In the genomic region with DNA sequence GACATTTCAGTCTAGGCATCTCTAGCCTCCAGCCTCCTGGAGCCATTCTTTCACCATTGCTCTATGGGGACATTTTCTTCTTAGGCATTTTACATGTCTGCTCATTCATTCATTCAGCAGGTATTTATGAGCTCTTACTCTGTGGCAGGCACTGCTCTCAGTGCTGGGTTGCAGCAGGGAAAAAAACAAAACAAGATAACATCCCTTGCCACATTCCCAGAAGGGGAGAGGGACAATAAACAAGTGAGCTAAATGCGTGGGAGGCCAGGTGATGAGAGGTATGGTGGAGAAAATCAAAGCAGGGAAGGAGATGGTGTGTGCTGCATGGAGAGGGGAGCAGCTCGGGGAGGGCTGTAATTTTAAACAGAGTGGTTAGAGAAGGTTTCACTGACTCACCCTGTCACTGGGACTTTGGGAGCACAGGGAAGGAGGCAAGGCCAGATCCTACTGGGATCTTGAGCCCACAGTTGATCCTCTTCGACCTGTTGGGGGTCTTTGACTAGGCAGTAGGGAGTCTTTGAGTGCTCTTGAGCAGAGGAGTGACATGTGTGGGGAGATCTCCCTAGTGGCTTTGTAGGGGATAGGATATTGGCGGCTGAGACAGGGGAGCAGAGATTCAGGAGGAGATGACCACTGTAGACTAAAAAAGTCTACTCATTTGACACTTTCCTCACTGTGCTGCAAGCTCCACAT, we compare ENCODE assay signal across 18 cellular contexts. TPM values are rescaled to one million over a fixed set of nuclear protein-coding genes. Genes with fewer than 3 reads are reported as not detected.
DNase-seq lines count a peak whose midpoint lies in the region; ATAC-seq, FAIRE-seq and TF ChIP-seq lines count a peak whose summit lies in the region.
"Had no signal": no experiment of that assay in that cellular context is flagged by ENCODE, and none has a peak within 500 bp of the region (broad histone marks: within the 10 kb centered on the region; RNA-seq: fewer than 3 reads in every experiment).

No MANE protein-coding gene starts in this region.

- H3K4me3 Mint-ChIP-seq in activated CD4-positive, alpha-beta T cell treated with anti-CD3 and anti-CD28 coated beads, Interleukin-2, amount 10 ng/mL, durations not matched to agents 7 days and 5 days = no peak overlapping the region
- no peak overlapping the region for H3K4me3 Mint-ChIP-seq in activated CD4-positive, alpha-beta T cell treated with anti-CD3 and anti-CD28 coated beads for 36 hours
- H3K4me3 Mint-ChIP-seq in activated T-helper 1 cell treated with anti-CD3 and anti-CD28 coated beads, Interleukin-12 subunit alpha, Interleukin-12 subunit beta, Interleukin-2, Interleukin-4 antibody, amounts not matched to agents 30 ng/mL and 10 ng/mL and 1 ng/mL, durations not matched to agents 14 hours and 24 hours and 36 hours = no peak overlapping the region
- H3K4me3 Mint-ChIP-seq: CD4-positive, alpha-beta T cell; immature natural killer cell; neural crest cell had no signal

- CTCF ChIA-PET in activated CD4-positive, alpha-beta T cell treated with anti-CD3 and anti-CD28 coated beads, Interleukin-2, amount 10 ng/mL, durations not matched to agents 7 days and 5 days (lab: Charles Lee) = interaction anchor here (1.7 to 8.9 kb wide), 4 partner anchors 7 to 109 kb away, joined by 4 to 51 read pairs (median 27); no protein-coding TSS in a partner anchor
- CTCF ChIA-PET in activated CD4-positive, alpha-beta T cell treated with anti-CD3 and anti-CD28 coated beads for 36 hours (lab: Charles Lee) = interaction anchor here (0.7 to 1.7 kb wide), 3 partner anchors 9 to 743 kb away, joined by 3 to 5 read pairs (median 3); no protein-coding TSS in a partner anchor

- H3K4me3 ChIP-seq in fibroblast of villous mesenchyme (ENCODE audit: low read depth, low read length) = no peak overlapping the region

- H3K27me3 Mint-ChIP-seq in activated CD4-positive, alpha-beta T cell treated with anti-CD3 and anti-CD28 coated beads, Interleukin-2, amount 10 ng/mL, durations not matched to agents 7 days and 5 days = no peaks in the 10 kb centered on the region
- H3K27me3 Mint-ChIP-seq in activated CD4-positive, alpha-beta T cell treated with anti-CD3 and anti-CD28 coated beads for 36 hours = no peaks in the 10 kb centered on the region
- no peaks in the 10 kb centered on the region for H3K27me3 Mint-ChIP-seq in activated T-helper 1 cell treated with anti-CD3 and anti-CD28 coated beads, Interleukin-12 subunit alpha, Interleukin-12 subunit beta, Interleukin-2, Interleukin-4 antibody, amounts not matched to agents 30 ng/mL and 10 ng/mL and 1 ng/mL, durations not matched to agents 14 hours and 24 hours and 36 hours (ENCODE audit: insufficient read depth)
- H3K27me3 Mint-ChIP-seq: CD4-positive, alpha-beta T cell had no signal

- TF ChIP-seq CTCF in fibroblast of villous mesenchyme (IDR thresholded peaks at IDR 0.05; ENCODE audit: insufficient read depth, low read depth, low read length) = no peak

- POLR2A ChIA-PET in activated CD4-positive, alpha-beta T cell treated with anti-CD3 and anti-CD28 coated beads, Interleukin-2, amount 10 ng/mL, durations not matched to agents 7 days and 5 days (lab: Charles Lee) = no interaction called here
- POLR2A ChIA-PET in activated CD4-positive, alpha-beta T cell treated with anti-CD3 and anti-CD28 coated beads for 36 hours (lab: Charles Lee) = interaction anchor here (0.6 kb wide), 1 partner anchor 21 kb away, joined by 4 read pairs; no protein-coding TSS in a partner anchor

- DNase-seq in activated CD4-positive, alpha-beta T cell treated with anti-CD3 and anti-CD28 coated beads, Interleukin-2, amount 10 ng/mL, durations not matched to agents 7 days and 5 days = no peak
- DNase-seq in activated CD4-positive, alpha-beta T cell treated with anti-CD3 and anti-CD28 coated beads for 36 hours = no peak
- DNase-seq in activated T-helper 1 cell treated with anti-CD3 and anti-CD28 coated beads, Interleukin-12 subunit alpha, Interleukin-12 subunit beta, Interleukin-2, Interleukin-4 antibody, amounts not matched to agents 30 ng/mL and 10 ng/mL and 1 ng/mL, durations not matched to agents 14 hours and 24 hours and 36 hours (ENCODE audit: low spot score) = no peak
- DNase-seq in fibroblast of villous mesenchyme (ENCODE audit: low read depth) (peak; percentile 64), urothelium cell line (ENCODE audit: low spot score) (peak; percentile 18), NCI-H1105 (lab: John Stamatoyannopoulos, UW) (no peak)
- DNase-seq: activated CD8-positive, alpha-beta memory T cell treated with anti-CD3 and anti-CD28 coated beads, Interleukin-2, amount 50 U/mL, for 48 hours; CD4-positive, alpha-beta T cell; central memory CD4-positive, alpha-beta T cell; immature natural killer cell; mesendoderm; NCI-H2029 treated with DMSO at 0.1 percent for 48 hours; NCI-H526 treated with DMSO at 0.1 percent for 48 hours; RPMI8226 had no signal

- intact Hi-C loops in activated CD4-positive, alpha-beta T cell treated with anti-CD3 and anti-CD28 coated beads for 36 hours (cut with DNase I, micrococcal nuclease) = no loop called here
- intact Hi-C loops in activated T-helper 1 cell treated with anti-CD3 and anti-CD28 coated beads, Interleukin-12 subunit alpha, Interleukin-12 subunit beta, Interleukin-2, Interleukin-4 antibody, amounts not matched to agents 30 ng/mL and 10 ng/mL and 1 ng/mL, durations not matched to agents 14 hours and 24 hours and 36 hours (cut with micrococcal nuclease) = no loop called here

- FAIRE-seq in urothelium cell line (lab: Jason Lieb, UNC) = no peak
- FAIRE-seq: A204.1 had no signal

- H3K4me1 Mint-ChIP-seq in activated CD4-positive, alpha-beta T cell treated with anti-CD3 and anti-CD28 coated beads, Interleukin-2, amount 10 ng/mL, durations not matched to agents 7 days and 5 days = peaks cover 59% of the 10 kb centered on the region
- H3K4me1 Mint-ChIP-seq in activated CD4-positive, alpha-beta T cell treated with anti-CD3 and anti-CD28 coated beads for 36 hours = peaks cover 72% of the 10 kb centered on the region
- H3K4me1 Mint-ChIP-seq in activated T-helper 1 cell treated with anti-CD3 and anti-CD28 coated beads, Interleukin-12 subunit alpha, Interleukin-12 subunit beta, Interleukin-2, Interleukin-4 antibody, amounts not matched to agents 30 ng/mL and 10 ng/mL and 1 ng/mL, durations not matched to agents 14 hours and 24 hours and 36 hours (ENCODE audit: low read depth) = peaks cover 81% of the 10 kb centered on the region
- H3K4me1 Mint-ChIP-seq: neural crest cell had no signal

- no peak for ATAC-seq in activated CD4-positive, alpha-beta T cell treated with anti-CD3 and anti-CD28 coated beads for 36 hours
- ATAC-seq in GM18520 (IDR thresholded peaks at IDR 0.05; ENCODE audit: unreplicated experiment) (no peak), HG03439 (IDR thresholded peaks at IDR 0.05; ENCODE audit: unreplicated experiment) (no peak)

- peaks cover 3% of the 10 kb centered on the region for H3K36me3 Mint-ChIP-seq in activated CD4-positive, alpha-beta T cell treated with anti-CD3 and anti-CD28 coated beads, Interleukin-2, amount 10 ng/mL, durations not matched to agents 7 days and 5 days (ENCODE audit: low read depth)
- H3K36me3 Mint-ChIP-seq in activated CD4-positive, alpha-beta T cell treated with anti-CD3 and anti-CD28 coated beads for 36 hours (ENCODE audit: low read depth) = peaks cover 6% of the 10 kb centered on the region
- peaks cover 43% of the 10 kb centered on the region for H3K36me3 Mint-ChIP-seq in activated T-helper 1 cell treated with anti-CD3 and anti-CD28 coated beads, Interleukin-12 subunit alpha, Interleukin-12 subunit beta, Interleukin-2, Interleukin-4 antibody, amounts not matched to agents 30 ng/mL and 10 ng/mL and 1 ng/mL, durations not matched to agents 14 hours and 24 hours and 36 hours (ENCODE audit: low read depth)

- H3K27ac Mint-ChIP-seq in activated CD4-positive, alpha-beta T cell treated with anti-CD3 and anti-CD28 coated beads, Interleukin-2, amount 10 ng/mL, durations not matched to agents 7 days and 5 days = peak overlapping the region; percentile 51
- H3K27ac Mint-ChIP-seq in activated CD4-positive, alpha-beta T cell treated with anti-CD3 and anti-CD28 coated beads for 36 hours = no peak overlapping the region
- H3K27ac Mint-ChIP-seq in activated T-helper 1 cell treated with anti-CD3 and anti-CD28 coated beads, Interleukin-12 subunit alpha, Interleukin-12 subunit beta, Interleukin-2, Interleukin-4 antibody, amounts not matched to agents 30 ng/mL and 10 ng/mL and 1 ng/mL, durations not matched to agents 14 hours and 24 hours and 36 hours = peak overlapping the region; percentile 78
- H3K27ac Mint-ChIP-seq: CD4-positive, alpha-beta T cell had no signal

- no peaks in the 10 kb centered on the region for H3K9me3 Mint-ChIP-seq in activated CD4-positive, alpha-beta T cell treated with anti-CD3 and anti-CD28 coated beads, Interleukin-2, amount 10 ng/mL, durations not matched to agents 7 days and 5 days
- no peaks in the 10 kb centered on the region for H3K9me3 Mint-ChIP-seq in activated CD4-positive, alpha-beta T cell treated with anti-CD3 and anti-CD28 coated beads for 36 hours (ENCODE audit: low read depth)
- H3K9me3 Mint-ChIP-seq in activated T-helper 1 cell treated with anti-CD3 and anti-CD28 coated beads, Interleukin-12 subunit alpha, Interleukin-12 subunit beta, Interleukin-2, Interleukin-4 antibody, amounts not matched to agents 30 ng/mL and 10 ng/mL and 1 ng/mL, durations not matched to agents 14 hours and 24 hours and 36 hours = no peaks in the 10 kb centered on the region
- H3K9me3 Mint-ChIP-seq: CD4-positive, alpha-beta T cell; immature natural killer cell; neural crest cell had no signal

RNA-seq across cellular contexts. Expression of gene MICAL2, which starts 17.0 kb away (rescaled TPM):
- 10 to 100 TPM; 45.5 to 47.3 TPM for total RNA-seq in activated CD4-positive, alpha-beta T cell treated with anti-CD3 and anti-CD28 coated beads, Interleukin-2, amount 10 ng/mL, durations not matched to agents 7 days and 5 days
- total RNA-seq in activated CD4-positive, alpha-beta T cell treated with anti-CD3 and anti-CD28 coated beads for 36 hours = 100 to 1,000 TPM; 186 to 207 TPM
- total RNA-seq in activated T-helper 1 cell treated with anti-CD3 and anti-CD28 coated beads, Interleukin-12 subunit alpha, Interleukin-12 subunit beta, Interleukin-2, Interleukin-4 antibody, amounts not matched to agents 30 ng/mL and 10 ng/mL and 1 ng/mL, durations not matched to agents 14 hours and 24 hours and 36 hours = 595 and 619 TPM in 2 replicates
- 164 and 323 TPM in 2 replicates for total RNA-seq in fibroblast of villous mesenchyme

Comparison
In these comparisons a context has a peak if more than half of its experiments do, and no peak if none do; other contexts are left out.
1. DNase-seq: peak in fibroblast of villous mesenchyme (single experiment) and urothelium cell line (single experiment); none in activated CD4-positive, alpha-beta T cell treated with anti-CD3 and anti-CD28 coated beads, Interleukin-2, amount 10 ng/mL, durations not matched to agents 7 days and 5 days (single experiment), activated CD4-positive, alpha-beta T cell treated with anti-CD3 and anti-CD28 coated beads for 36 hours (single experiment), activated T-helper 1 cell treated with anti-CD3 and anti-CD28 coated beads, Interleukin-12 subunit alpha, Interleukin-12 subunit beta, Interleukin-2, Interleukin-4 antibody, amounts not matched to agents 30 ng/mL and 10 ng/mL and 1 ng/mL, durations not matched to agents 14 hours and 24 hours and 36 hours (single experiment) and NCI-H1105 (single experiment).